Comparison of ENCODE assay signal across 14 cellular contexts in genomic region chr2:117555965-117556364, GRCh38.
"Had no signal": no experiment of that assay in that cellular context is flagged by ENCODE, and none has a peak within 500 bp of the region (broad histone marks: within the 10 kb centered on the region; RNA-seq: fewer than 3 reads in every experiment).

No MANE protein-coding gene starts in this region.

- H3K36me3 ChIP-seq: cardiac muscle cell, esophagus squamous epithelium, left lung had no signal

- H3K27ac ChIP-seq: cardiac muscle cell, esophagus squamous epithelium, foreskin keratinocyte, left lung had no signal

- ATAC-seq: foreskin keratinocyte, left lung had no signal

- H3K9me3 ChIP-seq: esophagus squamous epithelium, left lung had no signal

- H3K4me1 ChIP-seq: esophagus squamous epithelium, foreskin keratinocyte, left lung had no signal

- DNase-seq: activated CD4-positive, alpha-beta T cell treated with anti-CD3 and anti-CD28 coated beads for 48 hours; activated naive CD4-positive, alpha-beta T cell treated with Interleukin-2 at 50 U/mL for 16 hours; esophagus squamous epithelium; head of caudate nucleus; left lung; mesenchymal stem cell; nephron progenitor cell; stimulated activated CD4-positive, alpha-beta T cell treated with anti-CD3 and anti-CD28 coated beads, Interleukin-12 subunit alpha, Interleukin-12 subunit beta, amount 100 ng/mL, for 4 hours; stimulated activated naive CD4-positive, alpha-beta T cell treated with Interleukin-2 at 50 U/mL for 16 hours; trophoblast cell had no signal

- H3K4me3 ChIP-seq: cardiac muscle cell, esophagus squamous epithelium, left lung had no signal

- FAIRE-seq: astrocyte, colon had no signal

- H3K27me3 ChIP-seq: cardiac muscle cell, esophagus squamous epithelium, foreskin keratinocyte, left lung had no signal
